In the genomic region with DNA sequence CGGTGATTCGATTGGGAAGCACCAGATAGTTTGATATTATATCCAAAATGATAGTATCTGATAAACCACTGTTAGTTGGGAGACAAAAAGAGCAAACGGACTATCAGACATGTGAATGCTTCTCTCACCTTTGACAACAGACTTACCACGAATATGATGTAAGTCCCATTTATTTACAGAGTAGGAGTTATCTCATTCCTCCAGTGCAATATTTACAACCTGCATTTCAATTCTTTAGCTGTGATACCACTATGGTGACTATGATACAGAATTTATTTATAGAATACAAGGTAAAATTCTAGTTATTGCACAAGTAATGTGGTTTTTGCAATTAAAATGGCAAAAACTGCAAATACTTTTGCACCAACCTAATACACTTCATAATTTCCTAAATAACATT, we compare ENCODE assay signal across 24 cellular contexts.
DNase-seq lines count a peak whose midpoint lies in the region; ATAC-seq, FAIRE-seq and TF ChIP-seq lines count a peak whose summit lies in the region.
"Had no signal": no experiment of that assay in that cellular context is flagged by ENCODE, and none has a peak within 500 bp of the region (broad histone marks: within the 10 kb centered on the region; RNA-seq: fewer than 3 reads in every experiment).

No MANE protein-coding gene starts in this region.

- TF ChIP-seq EP300 in K562 (IDR thresholded peaks at IDR 0.05; ENCODE audit: low read length) = no peak

- no TSS peak for BruUV-seq in K562 (replicated peaks; lab: Mats Ljungman, UMichigan)

- H3K79me2 ChIP-seq in K562 (ENCODE audit: control insufficient read depth, insufficient read depth, low read length) = no peaks in the 10 kb centered on the region

- no peaks in the 10 kb centered on the region for H3K27me3 Mint-ChIP-seq in activated T-cell treated with anti-CD3 and anti-CD28 coated beads, Interleukin-2, amount 50 U/mL, for 72 hours (ENCODE audit: low read depth)
- H3K27me3 Mint-ChIP-seq in T-helper 17 cell = no peaks in the 10 kb centered on the region
- H3K27me3 Mint-ChIP-seq: CD4-positive, alpha-beta memory T cell had no signal

- FAIRE-seq in K562 (lab: Jason Lieb, UNC) = no peak
- FAIRE-seq: A549, GM12892, H1 had no signal

- H3K27ac ChIP-seq in K562 (ENCODE audit: extremely low read depth, low read depth, low read length) = no peak overlapping the region
- H3K27ac ChIP-seq: A549, GM23248 had no signal

- H3K27me3 ChIP-seq in K562 (ENCODE audit: control insufficient read depth in 2 of 2, insufficient read depth in 2 of 2, low read length in 2 of 2) = no peaks in the 10 kb centered on the region
- H3K27me3 ChIP-seq: BE2C; BLaER1 treated with 17β-estradiol and CSF1 and Interleukin-3, amounts not matched to agents 10 nM and 100 nM had no signal

- no peak for TF ChIP-seq CTCF in K562 (IDR thresholded peaks at IDR 0.05 in 2 of 3, conservative IDR thresholded peaks at IDR 0.05 in 1 of 3; ENCODE audit: insufficient read depth in 2 of 3, low read depth in 1 of 3, low read length in 3 of 3)

- no peaks in the 10 kb centered on the region for H3K9me1 ChIP-seq in K562 (ENCODE audit: control insufficient read depth, insufficient read depth, low read length)

- TF ChIP-seq POLR2A in K562 (conservative IDR thresholded peaks at IDR 0.05) = no peak

- ATAC-seq in activated T-cell treated with anti-CD3 and anti-CD28 coated beads, Interleukin-2, amount 50 U/mL, for 72 hours (replicated peaks in 1 of 2) = no peak
- ATAC-seq in T-helper 17 cell (no peak), K562 (no peak), HG02852 (IDR thresholded peaks at IDR 0.05; ENCODE audit: unreplicated experiment) (no peak), HG03108 (IDR thresholded peaks at IDR 0.05; ENCODE audit: unreplicated experiment) (no peak)
- ATAC-seq: A549 had no signal

- in situ Hi-C loops in K562 (cut with MboI) = no loop called here

- no peak for DNase-seq in activated T-cell treated with anti-CD3 and anti-CD28 coated beads, Interleukin-2, amount 50 U/mL, for 72 hours
- no peak for DNase-seq in activated T-cell treated with anti-CD3 and anti-CD28 coated beads, Interleukin-2, amount 50 U/mL, for 1 hour
- DNase-seq in T-helper 17 cell (no peak), K562 (ENCODE audit: extremely low read depth in 1 of 4, low spot score in 3 of 4) (no peak)
- DNase-seq: 8988T; ACHN; AML-193; BE2C; Calu3; CD4-positive, alpha-beta memory T cell; COR-L47; DMS53; DMS79 treated with DMSO at 0.1 percent for 48 hours; GF-D8; GM23248; H7; HCEC 1CT had no signal

- WGBS in K562 (ENCODE audit: insufficient coverage, low coverage, missing lambda C conversion rate) = 64% methylated on average over 4 of the region's 4 CpGs

- peaks cover 55% of the 10 kb centered on the region for H3K36me3 ChIP-seq in K562 (ENCODE audit: control insufficient read depth, insufficient read depth, low read length)
- H3K36me3 ChIP-seq: BE2C had no signal

- no peaks in the 10 kb centered on the region for H3K9me3 Mint-ChIP-seq in activated T-cell treated with anti-CD3 and anti-CD28 coated beads, Interleukin-2, amount 50 U/mL, for 72 hours
- H3K9me3 Mint-ChIP-seq: CD14-positive monocyte; CD4-positive, alpha-beta memory T cell had no signal

- no peak overlapping the region for H2AFZ ChIP-seq in K562 (ENCODE audit: low read depth, low read length)
- H2AFZ ChIP-seq: GM23248 had no signal

- H3K9me3 ChIP-seq in T-helper 17 cell (ENCODE audit: control insufficient read depth, low read length, poor library complexity, severe bottlenecking) = no peaks in the 10 kb centered on the region
- no peaks in the 10 kb centered on the region for H3K9me3 ChIP-seq in K562 (replicated peaks; ENCODE audit: control insufficient read depth, insufficient read depth, low read depth, low read length)
- H3K9me3 ChIP-seq: A549; BE2C; BLaER1 treated with 17β-estradiol and CSF1 and Interleukin-3, amounts not matched to agents 10 nM and 100 nM had no signal

- H3K4me3 ChIP-seq in K562 = no peak overlapping the region
- H3K4me3 ChIP-seq: A549; BLaER1 treated with 17β-estradiol and CSF1 and Interleukin-3, amounts not matched to agents 10 nM and 100 nM; GM23248 had no signal

- CTCF ChIA-PET in K562 (lab: Yijun Ruan, JAX; ENCODE audit: low intra/inter-chr PET ratio) = no interaction called here

- H4K20me1 ChIP-seq in K562 (replicated peaks; ENCODE audit: control insufficient read depth, insufficient read depth, low read length) = no peaks in the 10 kb centered on the region

- TF ChIP-seq RAD21 in K562 (CRISPR knock-in tag; conservative IDR thresholded peaks at IDR 0.05 in 1 of 2, IDR thresholded peaks at IDR 0.05 in 1 of 2) = no peak

- peak overlapping the region; percentile 12 for H3K27ac Mint-ChIP-seq in activated T-cell treated with anti-CD3 and anti-CD28 coated beads, Interleukin-2, amount 50 U/mL, for 72 hours
- H3K27ac Mint-ChIP-seq in T-helper 17 cell = peak overlapping the region; percentile 81
- H3K27ac Mint-ChIP-seq: CD14-positive monocyte had no signal

- no peak overlapping the region for H3K9ac ChIP-seq in K562 (ENCODE audit: insufficient read depth in 1 of 2, low read depth in 2 of 2, low read length in 2 of 2)
- H3K9ac ChIP-seq: BLaER1 treated with 17β-estradiol and CSF1 and Interleukin-3, amounts not matched to agents 10 nM and 100 nM; GM23248 had no signal

- intact Hi-C loops in K562 (cut with micrococcal nuclease) = loop anchor here (5.0 kb wide), 1 partner anchor 210 kb away; no protein-coding TSS in a partner anchor

- H3K4me1 Mint-ChIP-seq in activated T-cell treated with anti-CD3 and anti-CD28 coated beads, Interleukin-2, amount 50 U/mL, for 72 hours (ENCODE audit: low read depth) = peaks cover 25% of the 10 kb centered on the region
- H3K4me1 Mint-ChIP-seq in T-helper 17 cell = peaks cover 12% of the 10 kb centered on the region
- H3K4me1 Mint-ChIP-seq: CD14-positive monocyte had no signal

- no peak overlapping the region for H3K4me3 Mint-ChIP-seq in activated T-cell treated with anti-CD3 and anti-CD28 coated beads, Interleukin-2, amount 50 U/mL, for 72 hours
- H3K4me3 Mint-ChIP-seq in T-helper 17 cell = no peak overlapping the region
- H3K4me3 Mint-ChIP-seq: CD14-positive monocyte; CD4-positive, alpha-beta memory T cell had no signal

- H3K4me1 ChIP-seq in K562 (replicated peaks in 1 of 2; ENCODE audit: control insufficient read depth in 2 of 2, insufficient read depth in 2 of 2, low read length in 2 of 2) = peaks cover 0 to 3% of the 10 kb centered on the region in 2 experiments; a peak in 1 of 5 replicates
- H3K4me1 ChIP-seq: A549 had no signal

- POLR2A ChIA-PET in K562 (lab: Yijun Ruan, JAX) = interaction anchor here (1.0 to 1.4 kb wide), 3 partner anchors 9 to 75 kb away, joined by 3 to 4 read pairs (median 4); no protein-coding TSS in a partner anchor

- H3K4me2 ChIP-seq in K562 (ENCODE audit: insufficient read depth, low read length) = no peak overlapping the region
- H3K4me2 ChIP-seq: A549 had no signal

- peaks cover 0 to 4% of the 10 kb centered on the region in 2 donors for H3K36me3 Mint-ChIP-seq in activated T-cell treated with anti-CD3 and anti-CD28 coated beads, Interleukin-2, amount 50 U/mL, for 72 hours (ENCODE audit: insufficient read depth in 2 of 2)
- H3K36me3 Mint-ChIP-seq in T-helper 17 cell (ENCODE audit: low read depth) = peaks cover 2% of the 10 kb centered on the region

TF ChIP-seq in K562, 482 proteins besides CTCF, POLR2A, EP300 and RAD21 (continues in another document):
- no peak for TF ChIP-seq NFATC3 (IDR thresholded peaks at IDR 0.05)
- TF ChIP-seq TAL1 (IDR thresholded peaks at IDR 0.05) = peak; percentile 41
- no peak for TF ChIP-seq ZNF76 (CRISPR knock-in tag; IDR thresholded peaks at IDR 0.05; ENCODE audit: borderline replicate concordance)
- peak; percentile 10 for TF ChIP-seq WHSC1 (IDR thresholded peaks at IDR 0.05; ENCODE audit: low read length)
- no peak for TF ChIP-seq ZNF253 (CRISPR knock-in tag; conservative IDR thresholded peaks at IDR 0.05)
- TF ChIP-seq ZNF77 (CRISPR knock-in tag; IDR thresholded peaks at IDR 0.05) = no peak
- TF ChIP-seq NUFIP1 (IDR thresholded peaks at IDR 0.05; ENCODE audit: partially characterized antibody) = no peak
- TF ChIP-seq, protein P1, sequence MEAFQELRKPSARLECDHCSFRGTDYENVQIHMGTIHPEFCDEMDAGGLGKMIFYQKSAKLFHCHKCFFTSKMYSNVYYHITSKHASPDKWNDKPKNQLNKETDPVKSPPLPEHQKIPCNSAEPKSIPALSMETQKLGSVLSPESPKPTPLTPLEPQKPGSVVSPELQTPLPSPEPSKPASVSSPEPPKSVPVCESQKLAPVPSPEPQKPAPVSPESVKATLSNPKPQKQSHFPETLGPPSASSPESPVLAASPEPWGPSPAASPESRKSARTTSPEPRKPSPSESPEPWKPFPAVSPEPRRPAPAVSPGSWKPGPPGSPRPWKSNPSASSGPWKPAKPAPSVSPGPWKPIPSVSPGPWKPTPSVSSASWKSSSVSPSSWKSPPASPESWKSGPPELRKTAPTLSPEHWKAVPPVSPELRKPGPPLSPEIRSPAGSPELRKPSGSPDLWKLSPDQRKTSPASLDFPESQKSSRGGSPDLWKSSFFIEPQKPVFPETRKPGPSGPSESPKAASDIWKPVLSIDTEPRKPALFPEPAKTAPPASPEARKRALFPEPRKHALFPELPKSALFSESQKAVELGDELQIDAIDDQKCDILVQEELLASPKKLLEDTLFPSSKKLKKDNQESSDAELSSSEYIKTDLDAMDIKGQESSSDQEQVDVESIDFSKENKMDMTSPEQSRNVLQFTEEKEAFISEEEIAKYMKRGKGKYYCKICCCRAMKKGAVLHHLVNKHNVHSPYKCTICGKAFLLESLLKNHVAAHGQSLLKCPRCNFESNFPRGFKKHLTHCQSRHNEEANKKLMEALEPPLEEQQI (IDR thresholded peaks at IDR 0.05) = no peak
- no peak for TF ChIP-seq TARDBP (IDR thresholded peaks at IDR 0.05)
- TF ChIP-seq HNRNPUL1 (IDR thresholded peaks at IDR 0.05; ENCODE audit: low read length) = no peak
- no peak for TF ChIP-seq NRF1 (conservative IDR thresholded peaks at IDR 0.05 in 1 of 2, IDR thresholded peaks at IDR 0.05 in 1 of 2)
- no peak for TF ChIP-seq ADNP (tag; IDR thresholded peaks at IDR 0.05)
- TF ChIP-seq CHCHD3 (CRISPR knock-in tag; IDR thresholded peaks at IDR 0.05) = no peak
